ENCODE assay signal across 20 cellular contexts in genomic region chr20:9206486-9206885, GRCh38.
DNase-seq lines count a peak whose midpoint lies in the region; ATAC-seq and TF ChIP-seq lines count a peak whose summit lies in the region.
"Had no signal": no experiment of that assay in that cellular context is flagged by ENCODE, and none has a peak within 500 bp of the region (broad histone marks: within the 10 kb centered on the region; RNA-seq: fewer than 3 reads in every experiment).

No MANE protein-coding gene starts in this region.

- no peak overlapping the region for H2AFZ ChIP-seq in osteoblast (ENCODE audit: low read length)

- H3K4me1 ChIP-seq in osteoblast (ENCODE audit: insufficient read depth, low read length), result peaks cover 16% of the 10 kb centered on the region
- H3K4me1 ChIP-seq: Peyer's patch, SJCRH30 had no signal

- DNase-seq in NCI-H2171 treated with DMSO at 0.1 percent for 48 hours (lab: John Stamatoyannopoulos, UW), result peak; percentile 61
- DNase-seq in NCI-H2171 (lab: John Stamatoyannopoulos, UW), result no peak
- DNase-seq in NCI-H1105 (lab: John Stamatoyannopoulos, UW), result peak; percentile 49
- DNase-seq in NCI-H345 (lab: John Stamatoyannopoulos, UW), result peak; percentile 11
- DNase-seq in osteoblast (ENCODE audit: insufficient read length, low spot score, missing footprints), result no peak
- no peak for DNase-seq in HCEC 1CT
- DNase-seq: DMS53, GDM1, GOT3, Kasumi-1, MG63, NCI-H187, NCI-H2107, NCI-H446, NCI-H526, Peyer's patch, SJCRH30, T-cell had no signal

- H3K4me2 ChIP-seq in osteoblast (ENCODE audit: insufficient read depth, low read length), result peak overlapping the region; percentile 7

- H3K4me3 ChIP-seq in osteoblast (ENCODE audit: insufficient read depth, low read length), result no peak overlapping the region
- H3K4me3 ChIP-seq: MG63, Peyer's patch, SJCRH30 had no signal

- no peaks in the 10 kb centered on the region for H3K27me3 ChIP-seq in osteoblast (ENCODE audit: insufficient read depth, low read length)
- H3K27me3 ChIP-seq: MG63, Peyer's patch had no signal

- no peak for ATAC-seq in HG02852 (IDR thresholded peaks at IDR 0.05; ENCODE audit: unreplicated experiment)
- ATAC-seq: T-cell had no signal

- H3K36me3 ChIP-seq in osteoblast (ENCODE audit: insufficient read depth, low read length), result no peaks in the 10 kb centered on the region
- H3K36me3 ChIP-seq: MG63, Peyer's patch, SJCRH30 had no signal

- H3K9me3 ChIP-seq in osteoblast (ENCODE audit: low read depth, low read length), result no peaks in the 10 kb centered on the region
- H3K9me3 ChIP-seq: MG63, Peyer's patch, SJCRH30 had no signal

- H3K27ac ChIP-seq in osteoblast (ENCODE audit: low read depth, low read length), result no peak overlapping the region
- H3K27ac ChIP-seq: C4-2B, Peyer's patch, SJCRH30 had no signal

- no peaks in the 10 kb centered on the region for H4K20me1 ChIP-seq in osteoblast (ENCODE audit: insufficient read depth, low read length)

- TF ChIP-seq CTCF in osteoblast (IDR thresholded peaks at IDR 0.05; ENCODE audit: extremely low read depth, low read depth, low read length), result no peak

- H3K79me2 ChIP-seq in osteoblast (ENCODE audit: insufficient read depth, low read length), result peaks cover 48% of the 10 kb centered on the region

Comparison
In these comparisons a context has a peak if more than half of its experiments do, and no peak if none do; other contexts are left out.
1. DNase-seq: peak in NCI-H2171 treated with DMSO at 0.1 percent for 48 hours (single experiment), NCI-H1105 (single experiment) and NCI-H345 (single experiment); none in NCI-H2171 (single experiment), osteoblast (single experiment) and HCEC 1CT (single experiment).